In genomic region chr1:77413541-77414335, GRCh38 we compare ENCODE assay signal across 9 cellular contexts.
DNase-seq lines count a peak whose midpoint lies in the region; ATAC-seq and TF ChIP-seq lines count a peak whose summit lies in the region.
"Had no signal": no experiment of that assay in that cellular context is flagged by ENCODE, and none has a peak within 500 bp of the region (broad histone marks: within the 10 kb centered on the region; RNA-seq: fewer than 3 reads in every experiment).

No MANE protein-coding gene starts in this region.

- H3K4me3 ChIP-seq in GM12864 (ENCODE audit: low read depth, low read length) = peak overlapping the region; percentile 24; the same call in 1 of the 2 replicates

- intact Hi-C loops in activated CD8-positive, alpha-beta T cell treated with anti-CD3 and anti-CD28 coated beads for 36 hours (cut with micrococcal nuclease) = no loop called here
- intact Hi-C loops in MCF 10A (cut with micrococcal nuclease) = no loop called here

- no peak overlapping the region for H3K4me3 Mint-ChIP-seq in activated CD8-positive, alpha-beta T cell treated with anti-CD3 and anti-CD28 coated beads for 36 hours
- no peak overlapping the region for H3K4me3 Mint-ChIP-seq in MCF 10A (ENCODE audit: unreplicated experiment)
- H3K4me3 Mint-ChIP-seq in activated CD4-positive, alpha-beta memory T cell treated with anti-CD3 and anti-CD28 coated beads, Interleukin-2, amount 10 ng/mL, durations not matched to agents 7 days and 5 days = no peak overlapping the region

- peaks cover 7% of the 10 kb centered on the region for H3K9me3 Mint-ChIP-seq in activated CD8-positive, alpha-beta T cell treated with anti-CD3 and anti-CD28 coated beads for 36 hours
- H3K9me3 Mint-ChIP-seq in MCF 10A (ENCODE audit: unreplicated experiment) = peaks cover 4% of the 10 kb centered on the region
- no peaks in the 10 kb centered on the region for H3K9me3 Mint-ChIP-seq in activated CD4-positive, alpha-beta memory T cell treated with anti-CD3 and anti-CD28 coated beads, Interleukin-2, amount 10 ng/mL, durations not matched to agents 7 days and 5 days

- H3K4me1 Mint-ChIP-seq in activated CD8-positive, alpha-beta T cell treated with anti-CD3 and anti-CD28 coated beads for 36 hours (ENCODE audit: low read depth) = peaks cover 20% of the 10 kb centered on the region
- H3K4me1 Mint-ChIP-seq in MCF 10A (ENCODE audit: insufficient read depth, unreplicated experiment) = peaks cover 12% of the 10 kb centered on the region
- peaks cover 11% of the 10 kb centered on the region for H3K4me1 Mint-ChIP-seq in activated CD4-positive, alpha-beta memory T cell treated with anti-CD3 and anti-CD28 coated beads, Interleukin-2, amount 10 ng/mL, durations not matched to agents 7 days and 5 days

- CTCF ChIA-PET in activated CD8-positive, alpha-beta T cell treated with anti-CD3 and anti-CD28 coated beads for 36 hours (lab: Charles Lee) = interaction anchor here (1.0 kb wide), 1 partner anchor 194 kb away, joined by 3 read pairs; the partner anchor contains the start of gene PIGK
- CTCF ChIA-PET in MCF 10A (lab: Yijun Ruan, JAX) = no interaction called here
- CTCF ChIA-PET in activated CD4-positive, alpha-beta memory T cell treated with anti-CD3 and anti-CD28 coated beads, Interleukin-2, amount 10 ng/mL, durations not matched to agents 7 days and 5 days (lab: Charles Lee) = no interaction called here

- no peaks in the 10 kb centered on the region for H3K27me3 Mint-ChIP-seq in activated CD8-positive, alpha-beta T cell treated with anti-CD3 and anti-CD28 coated beads for 36 hours
- H3K27me3 Mint-ChIP-seq in MCF 10A (ENCODE audit: insufficient read depth, unreplicated experiment) = no peaks in the 10 kb centered on the region
- H3K27me3 Mint-ChIP-seq in activated CD4-positive, alpha-beta memory T cell treated with anti-CD3 and anti-CD28 coated beads, Interleukin-2, amount 10 ng/mL, durations not matched to agents 7 days and 5 days = peaks cover 5% of the 10 kb centered on the region

- POLR2A ChIA-PET in activated CD8-positive, alpha-beta T cell treated with anti-CD3 and anti-CD28 coated beads for 36 hours (lab: Charles Lee) = no interaction called here
- POLR2A ChIA-PET in MCF 10A (lab: Yijun Ruan, JAX) = no interaction called here
- POLR2A ChIA-PET in activated CD4-positive, alpha-beta memory T cell treated with anti-CD3 and anti-CD28 coated beads, Interleukin-2, amount 10 ng/mL, durations not matched to agents 7 days and 5 days (lab: Charles Lee) = interaction anchor here (1.3 kb wide), 1 partner anchor 17 kb away, joined by 5 read pairs; no protein-coding TSS in a partner anchor

- TF ChIP-seq CTCF in GM12864 (IDR thresholded peaks at IDR 0.05; ENCODE audit: low read depth, low read length, missing control alignments) = no peak
- TF ChIP-seq CTCF in activated CD8-positive, alpha-beta T cell treated with anti-CD3 and anti-CD28 coated beads for 36 hours (IDR thresholded peaks at IDR 0.05) = no peak
- TF ChIP-seq CTCF in MCF 10A (IDR thresholded peaks at IDR 0.05; ENCODE audit: unreplicated experiment) = no peak

- peaks cover 17% of the 10 kb centered on the region for H3K36me3 Mint-ChIP-seq in activated CD8-positive, alpha-beta T cell treated with anti-CD3 and anti-CD28 coated beads for 36 hours (ENCODE audit: low read depth)
- no peaks in the 10 kb centered on the region for H3K36me3 Mint-ChIP-seq in MCF 10A (ENCODE audit: insufficient read depth, unreplicated experiment)
- H3K36me3 Mint-ChIP-seq in activated CD4-positive, alpha-beta memory T cell treated with anti-CD3 and anti-CD28 coated beads, Interleukin-2, amount 10 ng/mL, durations not matched to agents 7 days and 5 days (ENCODE audit: low read depth) = no peaks in the 10 kb centered on the region

- ATAC-seq in GM19463 (IDR thresholded peaks at IDR 0.05; ENCODE audit: unreplicated experiment) = peak; percentile 76
- ATAC-seq in HG03175 (IDR thresholded peaks at IDR 0.05; ENCODE audit: unreplicated experiment) = peak; percentile 82
- peak; percentile 45 for ATAC-seq in activated CD8-positive, alpha-beta T cell treated with anti-CD3 and anti-CD28 coated beads for 36 hours

- DNase-seq in GM12864 (ENCODE audit: low read depth) (peak; percentile 16), kidney glomerular epithelial cell (lab: John Stamatoyannopoulos, UW) (no peak), DMS53 treated with DMSO at 0.1 percent for 48 hours (lab: John Stamatoyannopoulos, UW; ENCODE audit: unreplicated experiment) (no peak), MCF 10A (ENCODE audit: unreplicated experiment) (no peak)
- DNase-seq in activated CD8-positive, alpha-beta T cell treated with anti-CD3 and anti-CD28 coated beads for 36 hours = no peak
- DNase-seq in activated CD4-positive, alpha-beta memory T cell treated with anti-CD3 and anti-CD28 coated beads, Interleukin-2, amount 10 ng/mL, durations not matched to agents 7 days and 5 days = no peak
- DNase-seq: NCI-H748 treated with DMSO at 0.1 percent for 48 hours had no signal

- no peak overlapping the region for H3K27ac Mint-ChIP-seq in activated CD8-positive, alpha-beta T cell treated with anti-CD3 and anti-CD28 coated beads for 36 hours
- H3K27ac Mint-ChIP-seq in MCF 10A (ENCODE audit: low read depth, unreplicated experiment) = no peak overlapping the region
- H3K27ac Mint-ChIP-seq in activated CD4-positive, alpha-beta memory T cell treated with anti-CD3 and anti-CD28 coated beads, Interleukin-2, amount 10 ng/mL, durations not matched to agents 7 days and 5 days = no peak overlapping the region

- BruUV-seq in MCF 10A (replicated peaks; lab: Mats Ljungman, UMichigan) = no TSS peak
